In the genomic region with DNA sequence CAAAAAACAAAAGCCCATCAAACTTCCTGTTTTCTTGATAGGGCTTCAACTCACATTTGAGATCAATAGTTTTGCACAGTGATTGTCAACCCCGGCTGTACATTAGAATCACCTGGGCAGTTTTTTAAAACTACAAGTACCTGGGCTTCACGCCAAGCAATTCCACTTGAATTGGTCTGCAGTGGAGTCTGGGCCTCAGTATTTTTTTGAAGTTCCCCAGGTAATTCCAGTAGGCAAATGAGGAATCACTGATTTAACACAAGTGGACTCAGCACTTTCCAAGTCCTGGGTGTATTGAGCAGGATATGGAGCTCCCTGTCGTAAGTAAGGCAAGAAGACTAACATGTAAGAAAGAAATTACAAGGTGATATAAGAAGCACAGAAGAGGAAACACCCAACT, we compare ENCODE assay signal across 22 cellular contexts.
"Had no signal": no experiment of that assay in that cellular context is flagged by ENCODE, and none has a peak within 500 bp of the region (broad histone marks: within the 10 kb centered on the region; RNA-seq: fewer than 3 reads in every experiment).

No MANE protein-coding gene starts in this region.

- DNase-seq: activated CD4-positive, alpha-beta T cell treated with anti-CD3 and anti-CD28 coated beads for 4 hours; activated CD8-positive, alpha-beta memory T cell treated with anti-CD3 and anti-CD28 coated beads, Interleukin-2, amount 50 U/mL, for 48 hours; activated CD8-positive, alpha-beta T cell treated with anti-CD3 and anti-CD28 coated beads, Interleukin-2, amount 10 ng/mL, durations not matched to agents 7 days and 5 days; activated naive CD4-positive, alpha-beta T cell; activated naive CD8-positive, alpha-beta T cell treated with anti-CD3 and anti-CD28 coated beads, Interleukin-2, amount 50 U/mL, for 24 hours; activated T-cell treated with anti-CD3 and anti-CD28 coated beads, Interleukin-2, amount 50 U/mL, for 1 hour; amniotic stem cell; body of pancreas; central memory CD4-positive, alpha-beta T cell; NCI-H1105 treated with DMSO at 0.1 percent for 48 hours; NCI-H2029; NCI-H2107; NCI-H2227 treated with DMSO at 0.1 percent for 48 hours; NCI-H510A; NCI-H526 treated with DMSO at 0.1 percent for 48 hours; NCI-H82; NK-92 treated with Interleukin-12 subunit alpha and Interleukin-12 subunit beta, amount 100 ng/mL, for 24 hours; Peyer's patch; SHP77 treated with DMSO at 0.1 percent for 48 hours had no signal

- H3K27ac Mint-ChIP-seq: activated CD8-positive, alpha-beta T cell treated with anti-CD3 and anti-CD28 coated beads, Interleukin-2, amount 10 ng/mL, durations not matched to agents 7 days and 5 days; activated naive CD4-positive, alpha-beta T cell treated with anti-CD3 and anti-CD28 coated beads, Interleukin-2, amount 50 U/mL, for 24 hours; activated naive CD8-positive, alpha-beta T cell treated with anti-CD3 and anti-CD28 coated beads, Interleukin-2, amount 50 U/mL, for 24 hours; T-helper 1 cell treated with Interleukin-12 subunit alpha and Interleukin-12 subunit beta and Interleukin-4 antibody, amounts not matched to agents 30 μg/mL and 1 μg/mL, for 36 hours had no signal

- H3K27me3 Mint-ChIP-seq: activated naive CD8-positive, alpha-beta T cell treated with anti-CD3 and anti-CD28 coated beads, Interleukin-2, amount 50 U/mL, for 24 hours had no signal

- H3K36me3 Mint-ChIP-seq: activated naive CD4-positive, alpha-beta T cell treated with anti-CD3 and anti-CD28 coated beads, Interleukin-2, amount 50 U/mL, for 24 hours had no signal

- H3K4me3 Mint-ChIP-seq: activated CD8-positive, alpha-beta T cell treated with anti-CD3 and anti-CD28 coated beads, Interleukin-2, amount 10 ng/mL, durations not matched to agents 7 days and 5 days; activated naive CD4-positive, alpha-beta T cell treated with anti-CD3 and anti-CD28 coated beads, Interleukin-2, amount 50 U/mL, for 24 hours; activated naive CD8-positive, alpha-beta T cell treated with anti-CD3 and anti-CD28 coated beads, Interleukin-2, amount 50 U/mL, for 24 hours; T-helper 1 cell treated with Interleukin-12 subunit alpha and Interleukin-12 subunit beta and Interleukin-4 antibody, amounts not matched to agents 30 μg/mL and 1 μg/mL, for 36 hours had no signal

- H3K9me3 Mint-ChIP-seq: activated naive CD4-positive, alpha-beta T cell treated with anti-CD3 and anti-CD28 coated beads, Interleukin-2, amount 50 U/mL, for 24 hours; activated naive CD8-positive, alpha-beta T cell treated with anti-CD3 and anti-CD28 coated beads, Interleukin-2, amount 50 U/mL, for 24 hours; T-helper 1 cell treated with Interleukin-12 subunit alpha and Interleukin-12 subunit beta and Interleukin-4 antibody, amounts not matched to agents 30 μg/mL and 1 μg/mL, for 36 hours had no signal

- ATAC-seq: activated CD4-positive, CD25-positive, alpha-beta regulatory T cell treated with anti-CD3 and anti-CD28 coated beads, Interleukin-2, amount 50 U/mL, for 24 hours; activated CD8-positive, alpha-beta T cell treated with anti-CD3 and anti-CD28 coated beads, Interleukin-2, amount 10 ng/mL, durations not matched to agents 7 days and 5 days; activated naive CD8-positive, alpha-beta T cell treated with anti-CD3 and anti-CD28 coated beads, Interleukin-2, amount 50 U/mL, for 24 hours; body of pancreas had no signal
